Comparison of ENCODE assay signal across 9 cellular contexts in the genomic region with DNA sequence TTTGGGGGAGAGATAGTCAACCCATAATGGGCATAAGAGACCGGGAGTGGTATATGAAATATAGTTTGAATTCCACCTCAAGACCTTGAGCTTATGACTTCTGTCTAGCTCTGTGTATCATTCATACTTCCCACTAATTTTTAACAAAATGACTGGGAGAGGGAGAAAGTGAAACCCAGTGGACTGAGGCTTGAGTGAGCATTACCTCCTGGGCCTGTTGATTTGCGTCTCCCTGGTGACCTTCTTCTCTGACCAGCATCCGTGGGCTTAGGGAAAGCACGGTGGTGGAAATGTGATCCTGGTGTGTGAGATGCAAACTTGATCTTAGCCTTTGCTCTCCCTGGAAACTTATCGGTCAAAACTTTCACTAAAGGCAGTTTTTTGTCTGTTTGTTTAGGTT.
A peak's percentile ranks its signal among the peaks of the same experiment; 100 is the strongest.
DNase-seq lines count a peak whose midpoint lies in the region; ATAC-seq, FAIRE-seq and TF ChIP-seq lines count a peak whose summit lies in the region.
"Had no signal": no experiment of that assay in that cellular context is flagged by ENCODE, and none has a peak within 500 bp of the region (broad histone marks: within the 10 kb centered on the region; RNA-seq: fewer than 3 reads in every experiment).

No MANE protein-coding gene starts in this region.

- H3K27ac Mint-ChIP-seq in endodermal cell, result no peak overlapping the region

- no peaks in the 10 kb centered on the region for H3K27me3 Mint-ChIP-seq in endodermal cell (ENCODE audit: insufficient read depth)
- H3K27me3 Mint-ChIP-seq: CD4-positive, CD25-positive, alpha-beta regulatory T cell had no signal

- BruUV-seq in A673 (replicated peaks; lab: Mats Ljungman, UMichigan), result no TSS peak

- POLR2A ChIA-PET in A673 (lab: Charles Lee; ENCODE audit: low non-redundant PET), result no interaction called here

- H3K4me3 ChIP-seq in A673 (ENCODE audit: low read depth, low read length, poor library complexity, severe bottlenecking) (no peak overlapping the region), endodermal cell (ENCODE audit: low read length) (no peak overlapping the region), mucosa of descending colon (no peak overlapping the region)

- no peak overlapping the region for H3K9ac ChIP-seq in endodermal cell (ENCODE audit: extremely low read depth, low read length, poor library complexity, severe bottlenecking)

- CTCF ChIA-PET in A673 (lab: Charles Lee), result no interaction called here

- peaks cover 55% of the 10 kb centered on the region for H3K36me3 Mint-ChIP-seq in endodermal cell (ENCODE audit: low read depth)

- ATAC-seq in HG03097 (IDR thresholded peaks at IDR 0.05; ENCODE audit: low FRiP score, unreplicated experiment) (peak; percentile 63), mucosa of descending colon (peak; percentile 47), GM19023 (IDR thresholded peaks at IDR 0.05; ENCODE audit: unreplicated experiment) (no peak), HG02798 (IDR thresholded peaks at IDR 0.05; ENCODE audit: poor library complexity, unreplicated experiment) (no peak)

- H3K9me3 Mint-ChIP-seq in endodermal cell, result peaks cover 24% of the 10 kb centered on the region

- DNase-seq in A673 (ENCODE audit: low spot score) (no peak), endodermal cell (peak; percentile 41), mucosa of descending colon (no peak), DMS153 (lab: John Stamatoyannopoulos, UW) (no peak), GM12892 (ENCODE audit: insufficient read length) (no peak)
- DNase-seq: CD4-positive, CD25-positive, alpha-beta regulatory T cell had no signal

- H3K36me3 ChIP-seq in A673 (ENCODE audit: insufficient read depth, low read length, poor library complexity, severe bottlenecking), result no peaks in the 10 kb centered on the region
- peaks cover 22% of the 10 kb centered on the region for H3K36me3 ChIP-seq in endodermal cell (ENCODE audit: control insufficient read depth, insufficient read depth, low read length)
- H3K36me3 ChIP-seq in mucosa of descending colon (ENCODE audit: low read depth), result no peaks in the 10 kb centered on the region

- WGBS in endodermal cell (ENCODE audit: insufficient coverage in 1 of 2, insufficient read length in 1 of 2), 2 experiments, result 72 to 100% methylated on average over 1 to 5 of the region's 5 CpGs

- peaks cover 53% of the 10 kb centered on the region for H3K4me1 Mint-ChIP-seq in endodermal cell

- H3K27me3 ChIP-seq in A673 (replicated peaks; ENCODE audit: insufficient read depth, low read depth, low read length, poor library complexity) (no peaks in the 10 kb centered on the region), endodermal cell (ENCODE audit: control insufficient read depth, insufficient read depth, low read length, poor library complexity, severe bottlenecking) (no peaks in the 10 kb centered on the region)

- no peak overlapping the region for H3K4me3 Mint-ChIP-seq in endodermal cell
- H3K4me3 Mint-ChIP-seq: CD4-positive, CD25-positive, alpha-beta regulatory T cell had no signal

- intact Hi-C loops in A673 (cut with micrococcal nuclease; ENCODE audit: unreplicated experiment) (no loop called here), mucosa of descending colon (cut with DNase I, micrococcal nuclease) (no loop called here)

- TF ChIP-seq CTCF in A673 (conservative IDR thresholded peaks at IDR 0.05; ENCODE audit: low read depth, low read length), result no peak
- TF ChIP-seq CTCF in endodermal cell (conservative IDR thresholded peaks at IDR 0.05), result no peak
- TF ChIP-seq CTCF in mucosa of descending colon (IDR thresholded peaks at IDR 0.05), result no peak

- TF ChIP-seq POLR2A in GM12892 (IDR thresholded peaks at IDR 0.05; ENCODE audit: low read depth, low read length), result no peak

- H3K27ac ChIP-seq in A673 (ENCODE audit: low read depth, low read length, poor library complexity, severe bottlenecking) (peak overlapping the region; percentile 85), endodermal cell (ENCODE audit: low read depth, low read length) (no peak overlapping the region)

- FAIRE-seq in GM12892 (lab: Jason Lieb, UNC), result no peak

- H3K4me1 ChIP-seq in A673 (ENCODE audit: insufficient read depth, low read length, poor library complexity, severe bottlenecking) (peaks cover 45% of the 10 kb centered on the region), endodermal cell (ENCODE audit: control insufficient read depth, insufficient read depth, low read length) (peaks cover 10% of the 10 kb centered on the region), mucosa of descending colon (ENCODE audit: low read depth) (peaks cover 9% of the 10 kb centered on the region)

- H3K9me3 ChIP-seq in A673 (ENCODE audit: low read depth, low read length, poor library complexity, severe bottlenecking), result peaks cover 11% of the 10 kb centered on the region
- H3K9me3 ChIP-seq in endodermal cell (ENCODE audit: control insufficient read depth, low read length), result peaks cover 16% of the 10 kb centered on the region
- H3K9me3 ChIP-seq in mucosa of descending colon, result peaks cover 10% of the 10 kb centered on the region

Comparison
In these comparisons a context has a peak if more than half of its experiments do, and no peak if none do; other contexts are left out.
1. ATAC-seq: peak in HG03097 (single experiment) and mucosa of descending colon (single experiment); none in GM19023 (single experiment) and HG02798 (single experiment).